Comparison of ENCODE assay signal across 12 cellular contexts in the genomic region with DNA sequence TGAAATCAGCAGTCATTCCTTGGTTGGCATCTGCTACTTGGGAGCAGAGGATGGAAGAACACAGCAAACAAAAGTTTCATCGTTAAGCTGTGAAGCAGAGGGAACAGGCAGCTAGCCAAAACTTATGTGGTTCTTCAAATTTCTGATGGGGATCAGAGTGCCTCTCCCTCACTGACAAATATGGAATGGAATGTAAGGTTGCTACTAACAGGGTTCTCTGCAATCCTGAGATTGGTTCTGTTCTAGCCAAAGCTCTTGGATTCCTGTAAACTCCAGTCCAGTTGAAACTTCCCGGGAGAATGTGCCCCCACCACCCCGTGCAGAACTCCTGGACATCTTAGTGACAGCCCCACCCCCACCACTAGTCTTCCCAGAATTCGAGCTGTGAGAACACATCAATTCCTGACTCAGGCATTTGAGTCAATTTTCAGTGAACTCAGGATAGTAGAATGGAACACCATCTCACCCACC. TPM values are rescaled to one million over a fixed set of nuclear protein-coding genes. Genes with fewer than 3 reads are reported as not detected.
A peak's percentile ranks its signal among the peaks of the same experiment; 100 is the strongest.
DNase-seq lines count a peak whose midpoint lies in the region; ATAC-seq and TF ChIP-seq lines count a peak whose summit lies in the region.
"Had no signal": no experiment of that assay in that cellular context is flagged by ENCODE, and none has a peak within 500 bp of the region (broad histone marks: within the 10 kb centered on the region; RNA-seq: fewer than 3 reads in every experiment).

No MANE protein-coding gene starts in this region.

- ATAC-seq in PC-3 (peak; percentile 88), HG03097 (IDR thresholded peaks at IDR 0.05; ENCODE audit: low FRiP score, unreplicated experiment) (no peak)

- H3K9ac ChIP-seq in PC-3 (ENCODE audit: low read length) (peak overlapping the region; percentile 82), fibroblast of lung (ENCODE audit: insufficient read depth, low read length) (no peak overlapping the region)
- H3K9ac ChIP-seq: KMS-11 had no signal

- H3K79me2 ChIP-seq in PC-3 (ENCODE audit: low read length) (no peaks in the 10 kb centered on the region), fibroblast of lung (ENCODE audit: control insufficient read depth, insufficient read depth, low read length) (no peaks in the 10 kb centered on the region)

- TF ChIP-seq CTCF in A673 (conservative IDR thresholded peaks at IDR 0.05; ENCODE audit: low read depth, low read length) (no peak), PC-3 (conservative IDR thresholded peaks at IDR 0.05; ENCODE audit: low read depth, low read length) (no peak), fibroblast of lung (conservative IDR thresholded peaks at IDR 0.05 in 1 of 2, IDR thresholded peaks at IDR 0.05 in 1 of 2; ENCODE audit: low read depth in 1 of 2, low read length in 2 of 2) (no peak)

- POLR2A ChIA-PET in A673 (lab: Charles Lee; ENCODE audit: low non-redundant PET), result no interaction called here
- POLR2A ChIA-PET in PC-3 (lab: Charles Lee; ENCODE audit: unreplicated experiment), result interaction anchor here (0.5 to 0.6 kb wide), 3 partner anchors 48 to 80 kb away, joined by 3 to 4 read pairs (median 4); no protein-coding TSS in a partner anchor

- no peaks in the 10 kb centered on the region for H3K9me3 ChIP-seq in A673 (ENCODE audit: low read depth, low read length, poor library complexity, severe bottlenecking)
- no peaks in the 10 kb centered on the region for H3K9me3 ChIP-seq in PC-3 (ENCODE audit: low read length)
- H3K9me3 ChIP-seq in fibroblast of lung (ENCODE audit: control insufficient read depth, insufficient read depth, low read depth, low read length), result no peaks in the 10 kb centered on the region
- H3K9me3 ChIP-seq: neutrophil had no signal

- H3F3A ChIP-seq in PC-3 (ENCODE audit: low read length, unreplicated experiment), result peaks cover 20% of the 10 kb centered on the region

- no TSS peak for BruUV-seq in A673 (replicated peaks; lab: Mats Ljungman, UMichigan)
- BruUV-seq in PC-3 (replicated peaks; lab: Mats Ljungman, UMichigan), result no TSS peak

- H4K20me1 ChIP-seq in PC-3 (ENCODE audit: low read length), result no peaks in the 10 kb centered on the region
- H4K20me1 ChIP-seq in fibroblast of lung (ENCODE audit: control insufficient read depth, extremely low read depth, insufficient read depth, low read length), result no peaks in the 10 kb centered on the region

- H3K4me1 ChIP-seq in A673 (ENCODE audit: insufficient read depth, low read length, poor library complexity, severe bottlenecking), result peaks cover 16% of the 10 kb centered on the region
- peaks cover 46% of the 10 kb centered on the region for H3K4me1 ChIP-seq in PC-3 (ENCODE audit: insufficient read depth, low read length)
- H3K4me1 ChIP-seq in fibroblast of lung (ENCODE audit: control insufficient read depth, extremely low read depth, insufficient read depth, low read length), result peaks cover 14% of the 10 kb centered on the region

- H3K9me2 ChIP-seq in PC-3 (replicated peaks; ENCODE audit: low read length), result no peaks in the 10 kb centered on the region

- no peak overlapping the region for H3K4me3 ChIP-seq in A673 (ENCODE audit: low read depth, low read length, poor library complexity, severe bottlenecking)
- H3K4me3 ChIP-seq in PC-3 (ENCODE audit: low read length), result peak overlapping the region; percentile 29; the same call in 1 of the 2 replicates
- H3K4me3 ChIP-seq in fibroblast of lung (replicated peaks in 1 of 4; ENCODE audit: control extremely low read depth in 1 of 4, insufficient read depth in 1 of 4, low read depth in 3 of 4, low read length in 4 of 4), result no peak overlapping the region

- intact Hi-C loops in A673 (cut with micrococcal nuclease; ENCODE audit: unreplicated experiment), result no loop called here
- intact Hi-C loops in PC-3 (cut with micrococcal nuclease), result loop anchor here (1.0 to 2.0 kb wide), 3 partner anchors 58 to 86 kb away; no protein-coding TSS in a partner anchor

- H3K27ac ChIP-seq in A673 (ENCODE audit: low read depth, low read length, poor library complexity, severe bottlenecking), result no peak overlapping the region
- peak overlapping the region; percentile 97 for H3K27ac ChIP-seq in PC-3 (ENCODE audit: low read length)
- H3K27ac ChIP-seq in fibroblast of lung (ENCODE audit: insufficient read depth, low read length), result peak overlapping the region; percentile 84
- H3K27ac ChIP-seq: KMS-11, neutrophil had no signal

- no peaks in the 10 kb centered on the region for H3K27me3 ChIP-seq in A673 (replicated peaks; ENCODE audit: insufficient read depth, low read depth, low read length, poor library complexity)
- no peaks in the 10 kb centered on the region for H3K27me3 ChIP-seq in PC-3 (ENCODE audit: low read length)
- H3K27me3 ChIP-seq in fibroblast of lung (ENCODE audit: control insufficient read depth, insufficient read depth, low read length), result no peaks in the 10 kb centered on the region
- H3K27me3 ChIP-seq: neutrophil had no signal

- H2AFZ ChIP-seq in PC-3 (ENCODE audit: low read length) (0 out of 2 replicates have a peak overlapping the region, but pooled peaks have one; percentile 14), fibroblast of lung (ENCODE audit: low read length) (no peak overlapping the region)

- H3K36me3 ChIP-seq in A673 (ENCODE audit: insufficient read depth, low read length, poor library complexity, severe bottlenecking), result no peaks in the 10 kb centered on the region
- H3K36me3 ChIP-seq in PC-3 (ENCODE audit: low read depth, low read length), result no peaks in the 10 kb centered on the region
- no peaks in the 10 kb centered on the region for H3K36me3 ChIP-seq in fibroblast of lung (ENCODE audit: control insufficient read depth, insufficient read depth, low read length)
- H3K36me3 ChIP-seq: neutrophil had no signal

- H3K4me2 ChIP-seq in PC-3 (ENCODE audit: low read length), result peak overlapping the region; percentile 77
- peak overlapping the region; percentile 21 for H3K4me2 ChIP-seq in fibroblast of lung (ENCODE audit: extremely low read depth, insufficient read depth, low read length)
- H3K4me2 ChIP-seq: KMS-11 had no signal

- DNase-seq in A673 (ENCODE audit: low spot score) (peak; percentile 60), PC-3 (peak; percentile 99), fibroblast of lung (ENCODE audit: low read depth in 2 of 2) (peak; percentile 99 to 100), non-pigmented ciliary epithelial cell (ENCODE audit: low read depth) (peak; percentile 93), GDM1 (lab: John Stamatoyannopoulos, UW) (no peak), globus pallidus (ENCODE audit: low spot score) (no peak)
- DNase-seq in stimulated activated naive CD4-positive, alpha-beta T cell treated with Interleukin-2 at 50 U/mL for 16 hours (lab: John Stamatoyannopoulos, UW), result no peak
- DNase-seq: CD4-positive, CD25-positive, alpha-beta regulatory T cell; T-helper 1 cell had no signal

- CTCF ChIA-PET in A673 (lab: Charles Lee), result no interaction called here
- CTCF ChIA-PET in PC-3 (lab: Charles Lee), result interaction anchor here (0.8 to 1.1 kb wide), 4 partner anchors 48 to 107 kb away, joined by 4 to 6 read pairs (median 4); partner anchors contain the start of gene PHLDB2

RNA-seq across cellular contexts. Expression of gene PHLDB2, which starts 55.9 kb away (rescaled TPM):
- total RNA-seq in A673 (2021) (11.7 and 13.1 TPM in 2 replicates), PC-3 (2014; rRNA removed) (90.1 and 104 TPM in 2 replicates), fibroblast of lung (43.4 and 47.9 TPM in 2 replicates)
- 14.3 and 33.8 TPM in 2 replicates for polyA plus RNA-seq in fibroblast of lung
- polyA plus RNA-seq in fibroblast of lung (2012), result 12.3 and 30.8 TPM in 2 replicates
- polyA minus RNA-seq in fibroblast of lung (ENCODE audit: low replicate concordance), result 6.7 and 37.4 TPM in 2 replicates

Comparison
In these comparisons a context has a peak if more than half of its experiments do, and no peak if none do; other contexts are left out.
1. DNase-seq: peak in A673 (single experiment), PC-3 (single experiment), fibroblast of lung (2 of 2) and non-pigmented ciliary epithelial cell (single experiment); none in GDM1 (single experiment), stimulated activated naive CD4-positive, alpha-beta T cell treated with Interleukin-2 at 50 U/mL for 16 hours (single experiment) and globus pallidus (single experiment).